In genomic region chr10:22697101-22697500, GRCh38 we compare ENCODE assay signal across 25 cellular contexts. TPM values are rescaled to one million over a fixed set of nuclear protein-coding genes. Genes with fewer than 3 reads are reported as not detected.
DNase-seq lines count a peak whose midpoint lies in the region; ATAC-seq and TF ChIP-seq lines count a peak whose summit lies in the region.
"Had no signal": no experiment of that assay in that cellular context is flagged by ENCODE, and none has a peak within 500 bp of the region (broad histone marks: within the 10 kb centered on the region; RNA-seq: fewer than 3 reads in every experiment).

No MANE protein-coding gene starts in this region.

- H3K36me3 ChIP-seq in CD4-positive, CD25-positive, alpha-beta regulatory T cell (ENCODE audit: control insufficient read depth, insufficient read depth, low read length), result peaks cover 6% of the 10 kb centered on the region
- H3K36me3 ChIP-seq: adrenal gland, vagina had no signal

- intact Hi-C loops in activated CD4-positive, alpha-beta T cell treated with anti-CD3 and anti-CD28 coated beads for 36 hours (cut with DNase I, micrococcal nuclease), result loop anchor here in 1 of 2 experiments (10.0 kb wide), 1 partner anchor 262 kb away; no protein-coding TSS in a partner anchor
- intact Hi-C loops in activated CD4-positive, alpha-beta T cell treated with anti-CD3 and anti-CD28 coated beads, Interleukin-2, amount 10 ng/mL, durations not matched to agents 24 days and 14 days (cut with micrococcal nuclease), result no loop called here

- POLR2A ChIA-PET in activated CD4-positive, alpha-beta T cell treated with anti-CD3 and anti-CD28 coated beads for 36 hours (lab: Charles Lee), result no interaction called here
- POLR2A ChIA-PET in HEK293T (lab: Yijun Ruan, JAX), result interaction anchor here (1.1 kb wide), 1 partner anchor 15 kb away, joined by 4 read pairs; no protein-coding TSS in a partner anchor

- H3K4me3 ChIP-seq in CD4-positive, CD25-positive, alpha-beta regulatory T cell (ENCODE audit: low read depth, low read length), result no peak overlapping the region
- H3K4me3 ChIP-seq: adrenal gland, body of pancreas, vagina had no signal

- peaks cover 16% of the 10 kb centered on the region for H3K36me3 Mint-ChIP-seq in activated CD4-positive, alpha-beta T cell treated with anti-CD3 and anti-CD28 coated beads for 36 hours (ENCODE audit: low read depth)
- H3K36me3 Mint-ChIP-seq in activated CD4-positive, alpha-beta T cell treated with anti-CD3 and anti-CD28 coated beads, Interleukin-2, amount 10 ng/mL, durations not matched to agents 24 days and 14 days (ENCODE audit: low read depth), result peaks cover 18% of the 10 kb centered on the region
- no peaks in the 10 kb centered on the region for H3K36me3 Mint-ChIP-seq in CD4-positive, CD25-positive, alpha-beta regulatory T cell
- peaks cover 2% of the 10 kb centered on the region for H3K36me3 Mint-ChIP-seq in T-helper 17 cell (ENCODE audit: low read depth)

- CTCF ChIA-PET in activated CD4-positive, alpha-beta T cell treated with anti-CD3 and anti-CD28 coated beads for 36 hours (lab: Charles Lee), result interaction anchor here (1.2 to 2.1 kb wide), 3 partner anchors 13 to 67 kb away, joined by 3 to 6 read pairs (median 4); no protein-coding TSS in a partner anchor
- CTCF ChIA-PET in HEK293T (lab: Yijun Ruan, JAX), result no interaction called here

- H3K4me3 Mint-ChIP-seq in activated CD4-positive, alpha-beta T cell treated with anti-CD3 and anti-CD28 coated beads for 36 hours, result no peak overlapping the region
- no peak overlapping the region for H3K4me3 Mint-ChIP-seq in activated CD4-positive, alpha-beta T cell treated with anti-CD3 and anti-CD28 coated beads, Interleukin-2, amount 10 ng/mL, durations not matched to agents 24 days and 14 days
- peak overlapping the region in 2 of 4 donors; percentile 18 to 21 for H3K4me3 Mint-ChIP-seq in CD4-positive, CD25-positive, alpha-beta regulatory T cell
- H3K4me3 Mint-ChIP-seq in T-helper 17 cell, result no peak overlapping the region

- H3K27me3 Mint-ChIP-seq in activated CD4-positive, alpha-beta T cell treated with anti-CD3 and anti-CD28 coated beads for 36 hours, result no peaks in the 10 kb centered on the region
- H3K27me3 Mint-ChIP-seq in activated CD4-positive, alpha-beta T cell treated with anti-CD3 and anti-CD28 coated beads, Interleukin-2, amount 10 ng/mL, durations not matched to agents 24 days and 14 days, result no peaks in the 10 kb centered on the region
- H3K27me3 Mint-ChIP-seq in CD4-positive, CD25-positive, alpha-beta regulatory T cell, result no peaks in the 10 kb centered on the region
- H3K27me3 Mint-ChIP-seq in T-helper 17 cell, result no peaks in the 10 kb centered on the region

- peaks cover 75% of the 10 kb centered on the region for H3K4me1 ChIP-seq in CD4-positive, CD25-positive, alpha-beta regulatory T cell (ENCODE audit: control insufficient read depth, insufficient read depth, low read length, poor library complexity, severe bottlenecking)

- no peaks in the 10 kb centered on the region for H3K9me3 ChIP-seq in CD4-positive, CD25-positive, alpha-beta regulatory T cell (ENCODE audit: control insufficient read depth in 2 of 2, low read length in 2 of 2)
- no peaks in the 10 kb centered on the region for H3K9me3 ChIP-seq in T-helper 17 cell (ENCODE audit: control insufficient read depth, low read length, poor library complexity, severe bottlenecking)
- H3K9me3 ChIP-seq: adrenal gland, body of pancreas, vagina had no signal

- peaks cover 3% of the 10 kb centered on the region for H3K9me3 Mint-ChIP-seq in activated CD4-positive, alpha-beta T cell treated with anti-CD3 and anti-CD28 coated beads for 36 hours (ENCODE audit: low read depth)
- H3K9me3 Mint-ChIP-seq in activated CD4-positive, alpha-beta T cell treated with anti-CD3 and anti-CD28 coated beads, Interleukin-2, amount 10 ng/mL, durations not matched to agents 24 days and 14 days, result no peaks in the 10 kb centered on the region
- H3K9me3 Mint-ChIP-seq in CD4-positive, CD25-positive, alpha-beta regulatory T cell, result no peaks in the 10 kb centered on the region

- no peak for DNase-seq in activated CD4-positive, alpha-beta T cell treated with anti-CD3 and anti-CD28 coated beads for 36 hours
- DNase-seq in activated CD4-positive, alpha-beta T cell treated with anti-CD3 and anti-CD28 coated beads, Interleukin-2, amount 10 ng/mL, durations not matched to agents 24 days and 14 days, result no peak
- DNase-seq in CD4-positive, CD25-positive, alpha-beta regulatory T cell, result no peak
- DNase-seq in T-helper 17 cell (no peak), left lobe of liver (ENCODE audit: low spot score) (no peak), HEK293T (ENCODE audit: extremely low spot score) (no peak), SKM-1 (lab: John Stamatoyannopoulos, UW; ENCODE audit: unreplicated experiment) (no peak), GM19240 (ENCODE audit: insufficient read length, low spot score) (no peak)
- DNase-seq: activated CD4-positive, alpha-beta T cell treated with anti-CD3 and anti-CD28 coated beads, Interleukin-2, amount 50 U/mL, for 1 hour; activated gamma-delta T cell; adrenal gland; body of pancreas; GOT3; Kasumi-1; NCI-H1436 treated with DMSO at 0.1 percent for 48 hours; NCI-H2107; NCI-H446 treated with DMSO at 0.1 percent for 48 hours; OCI-M1; posterior cingulate gyrus; stimulated activated CD4-positive, alpha-beta T cell treated with anti-CD3 and anti-CD28 coated beads, Interleukin-4, amount 100 ng/mL, for 4 hours; stimulated activated naive CD4-positive, alpha-beta T cell treated with Interleukin-2 at 50 U/mL for 16 hours; T-helper 9 cell had no signal

- H3K27ac Mint-ChIP-seq in activated CD4-positive, alpha-beta T cell treated with anti-CD3 and anti-CD28 coated beads for 36 hours, result peak overlapping the region; percentile 55
- H3K27ac Mint-ChIP-seq in activated CD4-positive, alpha-beta T cell treated with anti-CD3 and anti-CD28 coated beads, Interleukin-2, amount 10 ng/mL, durations not matched to agents 24 days and 14 days, result no peak overlapping the region
- peak overlapping the region; percentile 52 to 86 (median 61) for H3K27ac Mint-ChIP-seq in CD4-positive, CD25-positive, alpha-beta regulatory T cell
- H3K27ac Mint-ChIP-seq in T-helper 17 cell, result peak overlapping the region; percentile 49

- ATAC-seq in activated CD4-positive, alpha-beta T cell treated with anti-CD3 and anti-CD28 coated beads for 36 hours, result no peak
- no peak for ATAC-seq in CD4-positive, CD25-positive, alpha-beta regulatory T cell (ENCODE audit: low read depth in 2 of 2)
- ATAC-seq in T-helper 17 cell, result no peak
- ATAC-seq in left lobe of liver, result peak; percentile 40
- ATAC-seq: body of pancreas, sciatic nerve had no signal

- H3K27me3 ChIP-seq in CD4-positive, CD25-positive, alpha-beta regulatory T cell (ENCODE audit: control insufficient read depth, insufficient read depth, low read length), result no peaks in the 10 kb centered on the region
- H3K27me3 ChIP-seq: adrenal gland, body of pancreas, vagina had no signal

- peaks cover 90% of the 10 kb centered on the region for H3K4me1 Mint-ChIP-seq in activated CD4-positive, alpha-beta T cell treated with anti-CD3 and anti-CD28 coated beads for 36 hours
- H3K4me1 Mint-ChIP-seq in activated CD4-positive, alpha-beta T cell treated with anti-CD3 and anti-CD28 coated beads, Interleukin-2, amount 10 ng/mL, durations not matched to agents 24 days and 14 days, result peaks cover 50% of the 10 kb centered on the region
- peaks cover 51 to 92% (median 69%) of the 10 kb centered on the region in 4 donors for H3K4me1 Mint-ChIP-seq in CD4-positive, CD25-positive, alpha-beta regulatory T cell
- peaks cover 59% of the 10 kb centered on the region for H3K4me1 Mint-ChIP-seq in T-helper 17 cell

- H3K27ac ChIP-seq in CD4-positive, CD25-positive, alpha-beta regulatory T cell (ENCODE audit: insufficient read depth, low read length, poor library complexity, severe bottlenecking), result peak overlapping the region; percentile 16
- H3K27ac ChIP-seq: adrenal gland, body of pancreas, vagina, VCaP had no signal

TF ChIP-seq in HEK293T, 16 proteins besides CTCF, POLR2A, EP300 and RAD21:
- TF ChIP-seq SUZ12 (IDR thresholded peaks at IDR 0.05) (no peak), L3MBTL2 (conservative IDR thresholded peaks at IDR 0.05) (no peak), ELF4 (IDR thresholded peaks at IDR 0.05) (no peak), FOXM1 (IDR thresholded peaks at IDR 0.05; ENCODE audit: borderline replicate concordance) (no peak), ZNF384 (IDR thresholded peaks at IDR 0.05) (no peak), SP1 (IDR thresholded peaks at IDR 0.05) (no peak), LEF1 (IDR thresholded peaks at IDR 0.05; ENCODE audit: borderline replicate concordance) (no peak), HDGF (IDR thresholded peaks at IDR 0.05; ENCODE audit: borderline replicate concordance) (no peak), NFRKB (IDR thresholded peaks at IDR 0.05) (no peak), TARDBP (IDR thresholded peaks at IDR 0.05) (no peak), ARNT (IDR thresholded peaks at IDR 0.05) (no peak), FOXA1 (IDR thresholded peaks at IDR 0.05) (no peak), CTBP1 (IDR thresholded peaks at IDR 0.05; ENCODE audit: borderline replicate concordance) (no peak)
TF ChIP-seq in HEK293T: peak in this region for 0.

RNA-seq across cellular contexts. Expression of gene PIP4K2A, which starts 17.3 kb away (rescaled TPM):
- total RNA-seq in activated CD4-positive, alpha-beta T cell treated with anti-CD3 and anti-CD28 coated beads for 36 hours, result 100 to 1,000 TPM; 105 to 108 TPM
- total RNA-seq in activated CD4-positive, alpha-beta T cell treated with anti-CD3 and anti-CD28 coated beads, Interleukin-2, amount 10 ng/mL, durations not matched to agents 24 days and 14 days, result 94.6 and 101 TPM in 2 replicates
- 156 TPM for total RNA-seq in CD4-positive, CD25-positive, alpha-beta regulatory T cell
- 10 to 100 TPM; 41.3 to 68.8 (median 49.1) TPM for polyA plus RNA-seq in CD4-positive, CD25-positive, alpha-beta regulatory T cell
- total RNA-seq in T-helper 17 cell (100 to 1,000 TPM; 167 to 205 TPM), left lobe of liver (10.9 TPM)
